In genomic region chr7:141217938-141218337, GRCh38 we compare ENCODE assay signal across 22 cellular contexts.
A peak's percentile ranks its signal among the peaks of the same experiment; 100 is the strongest.
DNase-seq lines count a peak whose midpoint lies in the region; ATAC-seq and TF ChIP-seq lines count a peak whose summit lies in the region.
"Had no signal": no experiment of that assay in that cellular context is flagged by ENCODE, and none has a peak within 500 bp of the region (broad histone marks: within the 10 kb centered on the region; RNA-seq: fewer than 3 reads in every experiment).

No MANE protein-coding gene starts in this region.

- H3K27ac Mint-ChIP-seq in HFFc6 (peak overlapping the region; percentile 20; the same call in 1 of the 2 replicates), brain (peak overlapping the region in 4 of 5 experiments; percentile 17 to 83 (median 42)), progenitor cell of endocrine pancreas (peak overlapping the region; percentile 22)
- H3K27ac Mint-ChIP-seq: CD4-positive, CD25-positive, alpha-beta regulatory T cell; CD8-positive, alpha-beta memory T cell had no signal

- H3K4me1 Mint-ChIP-seq in HFFc6 (ENCODE audit: low read depth) (no peaks in the 10 kb centered on the region; the same call in 1 of the 2 replicates), brain (peaks cover 69% of the 10 kb centered on the region), progenitor cell of endocrine pancreas (ENCODE audit: low read depth) (no peaks in the 10 kb centered on the region)
- H3K4me1 Mint-ChIP-seq: CD4-positive, CD25-positive, alpha-beta regulatory T cell; CD8-positive, alpha-beta memory T cell had no signal

- H3K36me3 ChIP-seq in tibial artery, result no peaks in the 10 kb centered on the region
- H3K36me3 ChIP-seq: BE2C had no signal

- no peak for DNase-seq in HFFc6
- peak; percentile 26 for DNase-seq in left lobe of liver (ENCODE audit: low spot score)
- no peak for DNase-seq in progenitor cell of endocrine pancreas (ENCODE audit: low spot score, unreplicated experiment)
- DNase-seq in UCSD-AML1 (lab: John Stamatoyannopoulos, UW; ENCODE audit: unreplicated experiment), result no peak
- no peak for DNase-seq in tibial artery
- DNase-seq: BE2C; C1 segment of cervical spinal cord; CD4-positive, CD25-positive, alpha-beta regulatory T cell; CD8-positive, alpha-beta memory T cell; COR-L47; DMS 273 treated with DMSO at 0.1 percent for 48 hours; DMS53; DND-41; EL; GM23248; IMR-90 had no signal

- H3K9me3 Mint-ChIP-seq in HFFc6 (peaks cover 11% of the 10 kb centered on the region), brain (no peaks in the 10 kb centered on the region), progenitor cell of endocrine pancreas (ENCODE audit: low read depth) (no peaks in the 10 kb centered on the region)
- H3K9me3 Mint-ChIP-seq: CD8-positive, alpha-beta memory T cell had no signal

- intact Hi-C loops in tibial artery (cut with DNase I; ENCODE audit: low total_unique reads), result no loop called here

- H3K4me1 ChIP-seq in tibial artery, result no peaks in the 10 kb centered on the region

- no peaks in the 10 kb centered on the region for H3K27me3 ChIP-seq in tibial artery
- H3K27me3 ChIP-seq: BE2C had no signal

- H3K27me3 Mint-ChIP-seq in HFFc6 (ENCODE audit: insufficient read depth), result no peaks in the 10 kb centered on the region; the same call in 1 of the 2 replicates
- peaks cover 3% of the 10 kb centered on the region for H3K27me3 Mint-ChIP-seq in brain
- peaks cover 23% of the 10 kb centered on the region for H3K27me3 Mint-ChIP-seq in progenitor cell of endocrine pancreas

- H3K36me3 Mint-ChIP-seq in HFFc6 (ENCODE audit: low read depth) (no peaks in the 10 kb centered on the region), brain (peaks cover 5% of the 10 kb centered on the region), progenitor cell of endocrine pancreas (ENCODE audit: insufficient read depth) (no peaks in the 10 kb centered on the region)
- H3K36me3 Mint-ChIP-seq: CD4-positive, CD25-positive, alpha-beta regulatory T cell; CD8-positive, alpha-beta memory T cell had no signal

- H3K27ac ChIP-seq in tibial artery, result no peak overlapping the region
- H3K27ac ChIP-seq: GM23248 had no signal

- H3K9me3 ChIP-seq in tibial artery, result no peaks in the 10 kb centered on the region
- H3K9me3 ChIP-seq: BE2C had no signal

- ATAC-seq in left lobe of liver, result no peak
- ATAC-seq in HG02840 (IDR thresholded peaks at IDR 0.05; ENCODE audit: low FRiP score, unreplicated experiment), result no peak
- ATAC-seq in GM19035 (IDR thresholded peaks at IDR 0.05; ENCODE audit: unreplicated experiment), result no peak
- ATAC-seq: GM12878, HCT116, K562 had no signal

- TF ChIP-seq CTCF in HFFc6 (IDR thresholded peaks at IDR 0.05) (no peak), brain (conservative IDR thresholded peaks at IDR 0.05) (no peak), progenitor cell of endocrine pancreas (IDR thresholded peaks at IDR 0.05; ENCODE audit: unreplicated experiment) (no peak), tibial artery (IDR thresholded peaks at IDR 0.05) (no peak)

- H3K4me3 ChIP-seq in tibial artery, result no peak overlapping the region
- H3K4me3 ChIP-seq: GM12878, GM23248, K562 had no signal

- no peak overlapping the region; the same call in 1 of the 2 replicates for H3K4me3 Mint-ChIP-seq in HFFc6
- no peak overlapping the region for H3K4me3 Mint-ChIP-seq in brain
- H3K4me3 Mint-ChIP-seq in progenitor cell of endocrine pancreas (ENCODE audit: low read depth), result no peak overlapping the region
- H3K4me3 Mint-ChIP-seq: CD4-positive, CD25-positive, alpha-beta regulatory T cell; CD8-positive, alpha-beta memory T cell had no signal
